1 cellular context compared by ENCODE assay signal in genomic region chr21:27158967-27159366, GRCh38.
TF ChIP-seq lines count a peak whose summit lies in the region.

No MANE protein-coding gene starts in this region.

TF ChIP-seq in GM23338, 12 proteins besides CTCF, POLR2A, EP300 and RAD21 (continued from another document):
- TF ChIP-seq ZNF462 (CRISPR knock-in tag; IDR thresholded peaks at IDR 0.05) (no peak), ZNF114 (CRISPR knock-in tag; IDR thresholded peaks at IDR 0.05) (no peak), STAT1 (IDR thresholded peaks at IDR 0.05; ENCODE audit: unreplicated experiment) (no peak), REST (IDR thresholded peaks at IDR 0.05; ENCODE audit: unreplicated experiment) (no peak), ETS1 (IDR thresholded peaks at IDR 0.05) (no peak), CREB1 (CRISPR knock-in tag; IDR thresholded peaks at IDR 0.05; ENCODE audit: low read depth) (no peak)
